In genomic region chr14:52686176-52686575, GRCh38 we compare ENCODE assay signal across 20 cellular contexts.
"Had no signal": no experiment of that assay in that cellular context is flagged by ENCODE, and none has a peak within 500 bp of the region (broad histone marks: within the 10 kb centered on the region; RNA-seq: fewer than 3 reads in every experiment).

No MANE protein-coding gene starts in this region.

- H3K4me3 ChIP-seq: right atrium auricular region, skin epidermis, transverse colon had no signal

- H3K4me1 ChIP-seq: foreskin keratinocyte had no signal

- H3K4me1 Mint-ChIP-seq: nephron had no signal

- H3K27ac Mint-ChIP-seq: immature natural killer cell, nephron had no signal

- H3K36me3 Mint-ChIP-seq: immature natural killer cell had no signal

- DNase-seq: activated CD4-positive, alpha-beta T cell treated with anti-CD3 and anti-CD28 coated beads, Interleukin-2, amount 50 U/mL, for 4 hours; activated CD4-positive, CD25-positive, alpha-beta regulatory T cell treated with anti-CD3 and anti-CD28 coated beads, Interleukin-2, amount 50 U/mL, for 72 hours; activated T-cell treated with anti-CD3 and anti-CD28 coated beads, Interleukin-2, amount 50 U/mL, for 1 hour; aorta; cortex of kidney; effector CD8-positive, alpha-beta T cell; foreskin keratinocyte; glutamatergic neuron; immature natural killer cell; nucleus accumbens; posterior cingulate gyrus; stimulated activated CD4-positive, alpha-beta T cell treated with anti-CD3 and anti-CD28 coated beads, Interleukin-15, amount 100 ng/mL, for 24 hours; stimulated activated CD4-positive, alpha-beta T cell treated with anti-CD3 and anti-CD28 coated beads, Interleukin-4, amount 100 ng/mL, for 1 hour; stimulated activated naive CD4-positive, alpha-beta T cell treated with Interleukin-2 at 50 U/mL for 16 hours; SW 1271; T-helper 9 cell; transverse colon had no signal

- H3K9me3 ChIP-seq: right atrium auricular region, transverse colon had no signal

- H3K4me3 Mint-ChIP-seq: immature natural killer cell, nephron had no signal

- H3K27ac ChIP-seq: foreskin keratinocyte, right atrium auricular region, skin epidermis, transverse colon had no signal

- H3K27me3 ChIP-seq: foreskin keratinocyte, right atrium auricular region, transverse colon had no signal

- H3K9me3 Mint-ChIP-seq: immature natural killer cell, nephron had no signal

- ATAC-seq: foreskin keratinocyte had no signal
